ENCODE assay signal across 1 cellular context in the genomic region with DNA sequence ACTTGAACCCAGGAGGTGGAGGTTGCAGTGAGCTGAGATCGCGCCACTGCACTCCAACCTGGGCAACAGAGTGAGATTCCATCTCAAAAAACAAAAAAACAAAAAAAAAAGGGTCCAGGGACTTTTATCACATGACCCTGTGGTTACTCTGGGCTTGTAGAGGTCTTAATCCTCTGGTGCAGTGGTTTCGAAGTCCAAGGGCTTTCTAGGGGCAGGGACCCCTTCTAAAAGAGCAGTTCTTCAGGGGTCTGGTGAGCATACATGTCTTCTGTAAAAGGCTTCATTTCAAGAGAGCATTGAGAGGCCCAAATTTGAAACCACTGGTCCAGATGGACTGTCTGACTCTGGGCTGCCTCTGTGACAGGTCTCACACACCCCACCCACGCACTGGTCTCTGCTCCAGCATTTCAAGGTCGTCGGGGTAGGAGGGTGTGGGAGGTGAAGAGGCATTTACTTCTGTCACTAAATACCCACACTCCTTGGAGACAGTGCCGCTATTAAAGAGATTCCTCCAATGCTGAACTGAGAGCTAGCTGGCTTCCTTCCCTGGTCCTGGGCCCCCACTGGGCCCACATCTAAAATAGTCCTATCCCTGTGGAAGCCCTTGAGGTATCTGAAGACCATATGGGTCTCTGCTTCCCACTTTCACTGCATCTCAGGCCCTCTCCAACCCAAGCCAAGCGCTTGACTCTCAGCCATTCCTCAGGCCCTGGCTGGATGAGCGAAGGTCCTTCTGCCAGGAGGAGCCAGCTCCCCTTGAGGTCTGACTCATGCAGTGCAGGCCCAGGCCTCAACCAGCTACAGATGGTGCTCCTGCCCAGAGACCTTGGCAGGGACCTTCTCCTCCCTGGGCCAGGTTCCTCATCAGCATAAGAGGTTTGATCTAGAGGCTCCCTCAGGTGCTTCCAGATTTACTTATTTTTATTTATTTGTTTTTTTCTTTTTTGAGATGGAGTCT.
A peak's percentile ranks its signal among the peaks of the same experiment; 100 is the strongest.
TF ChIP-seq lines count a peak whose summit lies in the region.

No MANE protein-coding gene starts in this region.

TF ChIP-seq in HCT116, 20 proteins besides CTCF, POLR2A, EP300 and RAD21:
- TF ChIP-seq EZH2 (IDR thresholded peaks at IDR 0.05) (no peak), ZFX (IDR thresholded peaks at IDR 0.05) (0 out of 2 replicates have a peak, but pooled peaks have one; percentile 11), POLR2AphosphoS5 (IDR thresholded peaks at IDR 0.05; ENCODE audit: low read depth, low read length) (peak; percentile 32)
